12 cellular contexts compared by ENCODE assay signal in genomic region chr7:116804459-116804858, GRCh38.
"Had no signal": no experiment of that assay in that cellular context is flagged by ENCODE, and none has a peak within 500 bp of the region (broad histone marks: within the 10 kb centered on the region; RNA-seq: fewer than 3 reads in every experiment).

No MANE protein-coding gene starts in this region.

- H3K4me3 ChIP-seq: esophagus muscularis mucosa, smooth muscle cell, tibial nerve had no signal

- H3K36me3 ChIP-seq: esophagus muscularis mucosa, tibial nerve, WERI-Rb-1 had no signal

- H3K36me3 Mint-ChIP-seq: memory B cell had no signal

- H3K9me3 Mint-ChIP-seq: activated naive CD4-positive, alpha-beta T cell treated with anti-CD3 and anti-CD28 coated beads for 36 hours; activated T-helper 1 cell treated with anti-CD3 and anti-CD28 coated beads, Interleukin-12 subunit alpha, Interleukin-12 subunit beta, Interleukin-2, Interleukin-4 antibody, amounts not matched to agents 30 ng/mL and 10 ng/mL and 1 ng/mL, durations not matched to agents 14 hours and 24 hours and 36 hours; memory B cell had no signal

- H3K4me2 ChIP-seq: smooth muscle cell had no signal

- H3K9me3 ChIP-seq: esophagus muscularis mucosa, tibial nerve had no signal

- H3K27me3 ChIP-seq: esophagus muscularis mucosa, tibial nerve had no signal

- H3K4me3 Mint-ChIP-seq: activated CD4-positive, alpha-beta T cell treated with anti-CD3 and anti-CD28 coated beads for 36 hours; activated CD8-positive, alpha-beta T cell treated with anti-CD3 and anti-CD28 coated beads, Interleukin-2, amount 10 ng/mL, durations not matched to agents 7 days and 5 days; activated naive CD4-positive, alpha-beta T cell treated with anti-CD3 and anti-CD28 coated beads for 36 hours; activated T-helper 1 cell treated with anti-CD3 and anti-CD28 coated beads, Interleukin-12 subunit alpha, Interleukin-12 subunit beta, Interleukin-2, Interleukin-4 antibody, amounts not matched to agents 30 ng/mL and 10 ng/mL and 1 ng/mL, durations not matched to agents 14 hours and 24 hours and 36 hours; memory B cell had no signal

- H3K27ac ChIP-seq: esophagus muscularis mucosa, WERI-Rb-1 had no signal

- H3K27ac Mint-ChIP-seq: activated CD4-positive, alpha-beta T cell treated with anti-CD3 and anti-CD28 coated beads for 36 hours; activated CD8-positive, alpha-beta T cell treated with anti-CD3 and anti-CD28 coated beads, Interleukin-2, amount 10 ng/mL, durations not matched to agents 7 days and 5 days; activated naive CD4-positive, alpha-beta T cell treated with anti-CD3 and anti-CD28 coated beads for 36 hours; activated T-helper 1 cell treated with anti-CD3 and anti-CD28 coated beads, Interleukin-12 subunit alpha, Interleukin-12 subunit beta, Interleukin-2, Interleukin-4 antibody, amounts not matched to agents 30 ng/mL and 10 ng/mL and 1 ng/mL, durations not matched to agents 14 hours and 24 hours and 36 hours; memory B cell had no signal

- ATAC-seq: activated CD4-positive, alpha-beta T cell treated with anti-CD3 and anti-CD28 coated beads for 36 hours; activated CD8-positive, alpha-beta T cell treated with anti-CD3 and anti-CD28 coated beads, Interleukin-2, amount 10 ng/mL, durations not matched to agents 7 days and 5 days had no signal

- DNase-seq: activated CD4-positive, alpha-beta T cell treated with anti-CD3 and anti-CD28 coated beads for 36 hours; activated CD8-positive, alpha-beta T cell treated with anti-CD3 and anti-CD28 coated beads, Interleukin-2, amount 10 ng/mL, durations not matched to agents 7 days and 5 days; activated naive CD4-positive, alpha-beta T cell treated with anti-CD3 and anti-CD28 coated beads for 36 hours; glutamatergic neuron; T-helper 1 cell had no signal

- FAIRE-seq: astrocyte had no signal
